ENCODE assay signal across 8 cellular contexts in the genomic region with DNA sequence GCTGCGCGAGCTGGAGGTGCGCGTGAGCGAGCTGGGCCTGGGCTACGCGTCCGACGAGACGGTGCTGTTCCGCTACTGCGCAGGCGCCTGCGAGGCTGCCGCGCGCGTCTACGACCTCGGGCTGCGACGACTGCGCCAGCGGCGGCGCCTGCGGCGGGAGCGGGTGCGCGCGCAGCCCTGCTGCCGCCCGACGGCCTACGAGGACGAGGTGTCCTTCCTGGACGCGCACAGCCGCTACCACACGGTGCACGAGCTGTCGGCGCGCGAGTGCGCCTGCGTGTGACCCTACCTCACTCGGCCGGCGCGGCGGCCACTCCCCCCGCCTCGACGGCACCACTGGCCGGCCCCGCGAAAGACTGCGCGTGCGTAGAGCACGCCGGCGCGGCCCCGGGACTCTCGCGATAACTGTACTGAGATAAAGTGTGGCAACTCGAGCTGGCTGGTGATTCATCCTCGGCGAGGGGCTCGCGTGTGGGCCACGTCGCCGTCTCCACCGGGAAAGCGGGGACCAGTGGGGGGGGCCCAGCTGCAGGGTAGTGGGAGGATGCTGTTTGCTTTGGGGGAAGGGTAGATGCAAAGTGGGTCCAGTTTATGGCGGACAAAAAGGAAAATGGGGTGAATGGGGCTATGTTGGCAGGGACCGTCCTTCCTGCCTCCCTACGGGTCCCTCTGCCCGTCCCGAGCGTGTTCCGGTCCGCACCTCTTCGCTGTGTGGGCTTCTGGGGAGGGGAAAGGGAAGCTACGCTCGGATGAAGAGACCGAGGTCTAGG. TPM values are rescaled to one million over a fixed set of nuclear protein-coding genes. Genes with fewer than 3 reads are reported as not detected.
A peak's percentile ranks its signal among the peaks of the same experiment; 100 is the strongest.
DNase-seq lines count a peak whose midpoint lies in the region; ATAC-seq and TF ChIP-seq lines count a peak whose summit lies in the region.

No MANE protein-coding gene starts in this region.

- H3K4me3 ChIP-seq in astrocyte of the spinal cord (ENCODE audit: low read depth, low read length) (peak overlapping the region; percentile 70), iPS-11a (ENCODE audit: low read depth, low read length) (peak overlapping the region; percentile 64)

- in situ Hi-C loops in GM13976 (cut with MboI; ENCODE audit: low sequenced_read_pairs, unreplicated experiment) = no loop called here
- in situ Hi-C loops in astrocyte of the spinal cord (cut with HindIII; ENCODE audit: low sequenced_read_pairs) = no loop called here

- ATAC-seq in HG02798 (IDR thresholded peaks at IDR 0.05; ENCODE audit: poor library complexity, unreplicated experiment) (peak; percentile 74), sciatic nerve (peak; percentile 89)

- TF ChIP-seq CTCF in GM13976 (IDR thresholded peaks at IDR 0.05; ENCODE audit: borderline replicate concordance, control extremely low read depth, extremely low read depth, insufficient read depth, missing control alignments) (no peak), astrocyte of the spinal cord (IDR thresholded peaks at IDR 0.05; ENCODE audit: low read depth, low read length) (no peak)

- peak; percentile 99 for DNase-seq in GM13976 (ENCODE audit: low spot score)
- peak; percentile 74 for DNase-seq in NCI-H146 treated with DMSO at 0.1 percent for 48 hours (lab: John Stamatoyannopoulos, UW; ENCODE audit: unreplicated experiment)
- peak; percentile 85 for DNase-seq in T-helper 22 cell (ENCODE audit: low read depth)
- DNase-seq in astrocyte of the spinal cord (ENCODE audit: low read depth, low spot score) = peak; percentile 93
- peak; percentile 85 for DNase-seq in sciatic nerve (ENCODE audit: low spot score)
- no peak for DNase-seq in cerebellar nuclear complex (lab: John Stamatoyannopoulos, UW)

- intact Hi-C loops in sciatic nerve (cut with DNase I) = no loop called here

RNA-seq across cellular contexts. Expression of a gene that starts 11.4 kb away (rescaled TPM):
- not detected for total RNA-seq in sciatic nerve

RNA-seq across cellular contexts. Expression of a gene that starts 23.2 kb away (rescaled TPM):
- not detected for total RNA-seq in sciatic nerve

RNA-seq across cellular contexts. Expression of a gene that starts 23.2 kb away (rescaled TPM):
- not detected for total RNA-seq in sciatic nerve

RNA-seq across cellular contexts. Expression of a gene that starts 37.1 kb away (rescaled TPM):
- 27.9 TPM for total RNA-seq in sciatic nerve

RNA-seq across cellular contexts. Expression of a gene that starts 42.3 kb away (rescaled TPM):
- total RNA-seq in sciatic nerve = 0.18 TPM

Comparison
In these comparisons a context has a peak if more than half of its experiments do, and no peak if none do; other contexts are left out.
1. DNase-seq: peak in GM13976 (single experiment), NCI-H146 treated with DMSO at 0.1 percent for 48 hours (single experiment), T-helper 22 cell (single experiment), astrocyte of the spinal cord (single experiment) and sciatic nerve (single experiment); none in cerebellar nuclear complex (0 of 2).